ENCODE assay signal across 27 cellular contexts in the genomic region with DNA sequence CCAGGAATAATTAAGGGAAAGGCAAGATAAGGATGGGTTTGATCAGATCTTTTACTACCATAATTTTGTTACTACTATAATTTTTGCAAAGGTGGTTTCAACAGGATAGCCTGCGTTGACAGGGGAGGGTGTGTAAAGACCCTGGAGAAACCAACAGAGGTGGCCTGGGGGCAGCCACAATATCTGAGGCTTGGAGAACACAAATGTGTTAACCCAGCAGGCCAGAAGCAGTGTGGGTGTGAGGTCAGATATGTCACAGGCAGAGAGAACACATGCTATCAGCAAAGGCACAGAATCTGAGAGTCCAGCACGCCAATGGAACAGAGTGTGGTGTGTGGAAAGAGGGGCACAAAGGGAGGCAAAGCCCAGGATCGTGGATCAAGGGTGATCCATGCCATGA.
DNase-seq lines count a peak whose midpoint lies in the region; ATAC-seq and TF ChIP-seq lines count a peak whose summit lies in the region.
"Had no signal": no experiment of that assay in that cellular context is flagged by ENCODE, and none has a peak within 500 bp of the region (broad histone marks: within the 10 kb centered on the region; RNA-seq: fewer than 3 reads in every experiment).

No MANE protein-coding gene starts in this region.

- whole genome bisulfite sequencing in SK-N-SH (ENCODE audit: low lambda C conversion rate): 55% methylated on average over 3 of the region's 3 CpGs
- WGBS in esophagus squamous epithelium, 2 donors: 53 to 65% methylated on average over 3 of the region's 3 CpGs

- H3K9me3 ChIP-seq in SK-N-SH (no peaks in the 10 kb centered on the region), esophagus squamous epithelium (no peaks in the 10 kb centered on the region)
- H3K9me3 ChIP-seq: left lung, ovary, spleen, upper lobe of right lung had no signal

- H3K36me3 ChIP-seq in SK-N-SH (replicated peaks in 1 of 2; ENCODE audit: control insufficient read depth in 1 of 2, insufficient read depth in 2 of 2, low read length in 1 of 2) (no peaks in the 10 kb centered on the region), esophagus squamous epithelium (no peaks in the 10 kb centered on the region), rectal smooth muscle tissue (ENCODE audit: control insufficient read depth, insufficient read depth, low read length) (no peaks in the 10 kb centered on the region), H7 (replicated peaks; ENCODE audit: control insufficient read depth, insufficient read depth, low read length) (no peaks in the 10 kb centered on the region)
- H3K36me3 ChIP-seq: left lung, ovary, SJCRH30, spleen, upper lobe of right lung had no signal

- no peaks in the 10 kb centered on the region for H3K27me3 ChIP-seq in SK-N-SH (ENCODE audit: insufficient read depth)
- peaks cover 0 to 57% (median 0%) of the 10 kb centered on the region in 4 donors for H3K27me3 ChIP-seq in esophagus squamous epithelium
- H3K27me3 ChIP-seq in rectal smooth muscle tissue (ENCODE audit: control insufficient read depth, insufficient read depth, low read length): no peaks in the 10 kb centered on the region
- H3K27me3 ChIP-seq in H7 (ENCODE audit: control insufficient read depth, insufficient read depth, low read length): no peaks in the 10 kb centered on the region
- H3K27me3 ChIP-seq: dorsolateral prefrontal cortex, left lung, ovary, SJCRH30, spleen, upper lobe of right lung had no signal

- DNase-seq in SK-N-SH (no peak), esophagus squamous epithelium (lab: John Stamatoyannopoulos, UW) (no peak), H7 (no peak), activated gamma-delta T cell (lab: John Stamatoyannopoulos, UW) (no peak), EL (no peak)
- DNase-seq: activated CD8-positive, alpha-beta T cell treated with anti-CD3 and anti-CD28 coated beads for 36 hours; activated naive CD8-positive, alpha-beta T cell treated with anti-CD3 and anti-CD28 coated beads, Interleukin-2, amount 10 ng/mL, durations not matched to agents 7 days and 5 days; CD4-positive, CD25-positive, alpha-beta regulatory T cell; dorsolateral prefrontal cortex; GOT3; left lung; naive thymus-derived CD4-positive, alpha-beta T cell; NCI-H1048; NCI-H1694 treated with DMSO at 0.1 percent for 48 hours; NCI-H2171 treated with DMSO at 0.1 percent for 48 hours; NCI-H524 treated with DMSO at 0.1 percent for 48 hours; NK-92 treated with Interleukin-12 subunit alpha and Interleukin-12 subunit beta, amount 100 ng/mL, for 24 hours; retina; SJCRH30; spleen; stimulated activated CD4-positive, alpha-beta T cell treated with anti-CD3 and anti-CD28 coated beads, Interleukin-2, amount 100 ng/mL, for 48 hours; upper lobe of right lung had no signal

- H2AFZ ChIP-seq in SK-N-SH (ENCODE audit: low read depth): no peak overlapping the region

- no peak for TF ChIP-seq EP300 in SK-N-SH (IDR thresholded peaks at IDR 0.05; ENCODE audit: borderline replicate concordance in 1 of 2, low read depth in 1 of 2, low read length in 1 of 2)

- CTCF ChIA-PET in SK-N-SH (lab: Yijun Ruan, JAX): interaction anchor here (1.1 to 1.5 kb wide), 2 partner anchors 12 to 34 kb away, joined by 3 to 4 read pairs; no protein-coding TSS in a partner anchor

- peaks cover 32% of the 10 kb centered on the region for H3F3A ChIP-seq in SK-N-SH (replicated peaks; ENCODE audit: insufficient read depth)

- H3K9me2 ChIP-seq in SK-N-SH: no peaks in the 10 kb centered on the region

- ATAC-seq in SK-N-SH treated with all-trans-retinoic acid at 6 μM for 48 hours (no peak), HG03432 (IDR thresholded peaks at IDR 0.05; ENCODE audit: unreplicated experiment) (no peak)
- ATAC-seq: activated CD8-positive, alpha-beta T cell treated with anti-CD3 and anti-CD28 coated beads for 36 hours; naive thymus-derived CD4-positive, alpha-beta T cell; upper lobe of right lung had no signal

- H3K79me2 ChIP-seq in SK-N-SH (ENCODE audit: insufficient read depth): no peaks in the 10 kb centered on the region

- H3K27ac ChIP-seq in SK-N-SH (ENCODE audit: low read depth in 2 of 2, low read length in 1 of 2) (peak overlapping the region in 1 of 2 experiments; percentile 89; a peak in 2 of 4 replicates), esophagus squamous epithelium (peak overlapping the region; percentile 39 to 76 (median 65)), rectal smooth muscle tissue (ENCODE audit: low read depth, low read length) (peak overlapping the region; percentile 78)
- H3K27ac ChIP-seq: 22Rv1, left lung, spleen, upper lobe of right lung had no signal

- no peak for TF ChIP-seq POLR2A in esophagus squamous epithelium (IDR thresholded peaks at IDR 0.05)

- POLR2A ChIA-PET in SK-N-SH (lab: Yijun Ruan, JAX): no interaction called here

- H4K20me1 ChIP-seq in SK-N-SH (ENCODE audit: insufficient read depth): no peaks in the 10 kb centered on the region

- no peak overlapping the region for H3K4me3 ChIP-seq in SK-N-SH (ENCODE audit: low read depth in 2 of 2, low read length in 1 of 2)
- H3K4me3 ChIP-seq in esophagus squamous epithelium: no peak overlapping the region
- no peak overlapping the region for H3K4me3 ChIP-seq in rectal smooth muscle tissue (ENCODE audit: low read length)
- no peak overlapping the region for H3K4me3 ChIP-seq in H7 (ENCODE audit: insufficient read depth, low read depth, low read length)
- H3K4me3 ChIP-seq: dorsolateral prefrontal cortex, left lung, ovary, SJCRH30, spleen, upper lobe of right lung had no signal

- no peak for TF ChIP-seq RAD21 in SK-N-SH (IDR thresholded peaks at IDR 0.05; ENCODE audit: low read length)

- H3K4me2 ChIP-seq in SK-N-SH: peak overlapping the region; percentile 44; the same call in 1 of the 2 replicates

- TF ChIP-seq CTCF in SK-N-SH (IDR thresholded peaks at IDR 0.05) (no peak), esophagus squamous epithelium (IDR thresholded peaks at IDR 0.05) (no peak)

- no peak overlapping the region for H3K9ac ChIP-seq in SK-N-SH
- no peak overlapping the region for H3K9ac ChIP-seq in rectal smooth muscle tissue (ENCODE audit: low read length)

- intact Hi-C loops in esophagus squamous epithelium (cut with DNase I): no loop called here

- H3K4me1 ChIP-seq in SK-N-SH (ENCODE audit: control insufficient read depth in 1 of 2, insufficient read depth in 2 of 2, low read depth in 1 of 2, low read length in 1 of 2) (peaks cover 6 to 40% of the 10 kb centered on the region in 2 experiments; a peak in 2 of 4 replicates), esophagus squamous epithelium (peaks cover 9 to 19% (median 12%) of the 10 kb centered on the region in 3 donors), rectal smooth muscle tissue (ENCODE audit: control insufficient read depth, insufficient read depth, low read length) (peaks cover 25% of the 10 kb centered on the region)

TF ChIP-seq in SK-N-SH, 30 proteins besides CTCF, POLR2A, EP300 and RAD21 (continues in another document):
- TF ChIP-seq RFX5 (IDR thresholded peaks at IDR 0.05; ENCODE audit: low read length): no peak
- TF ChIP-seq JUND (IDR thresholded peaks at IDR 0.05): no peak
- TF ChIP-seq, protein P1, sequence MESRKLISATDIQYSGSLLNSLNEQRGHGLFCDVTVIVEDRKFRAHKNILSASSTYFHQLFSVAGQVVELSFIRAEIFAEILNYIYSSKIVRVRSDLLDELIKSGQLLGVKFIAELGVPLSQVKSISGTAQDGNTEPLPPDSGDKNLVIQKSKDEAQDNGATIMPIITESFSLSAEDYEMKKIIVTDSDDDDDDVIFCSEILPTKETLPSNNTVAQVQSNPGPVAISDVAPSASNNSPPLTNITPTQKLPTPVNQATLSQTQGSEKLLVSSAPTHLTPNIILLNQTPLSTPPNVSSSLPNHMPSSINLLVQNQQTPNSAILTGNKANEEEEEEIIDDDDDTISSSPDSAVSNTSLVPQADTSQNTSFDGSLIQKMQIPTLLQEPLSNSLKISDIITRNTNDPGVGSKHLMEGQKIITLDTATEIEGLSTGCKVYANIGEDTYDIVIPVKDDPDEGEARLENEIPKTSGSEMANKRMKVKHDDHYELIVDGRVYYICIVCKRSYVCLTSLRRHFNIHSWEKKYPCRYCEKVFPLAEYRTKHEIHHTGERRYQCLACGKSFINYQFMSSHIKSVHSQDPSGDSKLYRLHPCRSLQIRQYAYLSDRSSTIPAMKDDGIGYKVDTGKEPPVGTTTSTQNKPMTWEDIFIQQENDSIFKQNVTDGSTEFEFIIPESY (IDR thresholded peaks at IDR 0.05; ENCODE audit: borderline replicate concordance, low read depth): no peak

TF ChIP-seq in SK-N-SH treated with all-trans-retinoic acid at 6 μM for 48 hours, 23 proteins besides CTCF, POLR2A, EP300 and RAD21 (continues in another document):
- TF ChIP-seq CSDC2 (CRISPR knock-in tag; IDR thresholded peaks at IDR 0.05): no peak
- no peak for TF ChIP-seq CSRNP3 (CRISPR knock-in tag; IDR thresholded peaks at IDR 0.05)
- TF ChIP-seq ZFP30 (CRISPR knock-in tag; IDR thresholded peaks at IDR 0.05): no peak
- TF ChIP-seq ZNF565 (CRISPR knock-in tag; conservative IDR thresholded peaks at IDR 0.05; ENCODE audit: low read depth): no peak
- TF ChIP-seq GLIS3 (CRISPR knock-in tag; IDR thresholded peaks at IDR 0.05): no peak
- TF ChIP-seq POU6F1 (CRISPR knock-in tag; IDR thresholded peaks at IDR 0.05; ENCODE audit: borderline replicate concordance, low read depth): no peak
- no peak for TF ChIP-seq RARB (CRISPR knock-in tag; IDR thresholded peaks at IDR 0.05)
